Comparison of ENCODE assay signal across 8 cellular contexts in the genomic region with DNA sequence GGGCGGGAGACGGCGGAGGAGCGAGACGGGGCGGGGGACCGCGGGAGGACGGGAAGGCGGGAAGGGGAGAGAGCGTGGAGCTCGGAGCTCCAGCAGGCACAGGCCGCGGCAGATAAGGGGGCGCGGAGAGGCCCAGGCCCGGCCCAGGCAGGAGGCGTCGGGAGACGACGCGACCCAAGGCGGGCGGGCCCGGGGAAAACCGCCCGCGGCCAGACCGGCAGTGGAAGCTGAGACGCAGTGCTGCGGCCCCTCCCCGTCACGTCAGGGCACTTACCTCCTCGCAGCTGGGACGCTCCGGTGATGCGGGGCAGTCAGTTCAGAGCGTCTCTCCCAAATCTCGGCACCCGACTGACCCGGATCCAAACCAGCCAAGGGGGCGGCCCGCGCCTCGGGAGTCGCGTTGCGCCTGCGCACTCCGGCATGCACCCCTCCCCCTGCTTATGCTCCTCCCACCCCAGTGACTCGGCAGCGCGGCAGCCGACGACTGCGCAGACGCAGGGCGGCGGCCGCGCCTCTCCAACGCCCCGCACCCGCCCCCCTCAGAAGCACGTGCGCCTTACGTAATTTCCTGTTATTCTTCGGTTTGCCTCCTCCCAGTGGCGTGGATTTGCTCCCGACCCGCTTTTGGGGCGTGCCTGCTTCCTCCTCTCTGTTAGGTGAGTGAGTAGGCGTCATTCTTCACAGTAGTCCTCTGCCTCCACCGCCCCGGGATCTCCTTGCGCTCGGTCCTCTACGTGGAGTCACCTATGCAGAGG. TPM values are rescaled to one million over a fixed set of nuclear protein-coding genes. Genes with fewer than 3 reads are reported as not detected.
DNase-seq lines count a peak whose midpoint lies in the region; ATAC-seq, FAIRE-seq and TF ChIP-seq lines count a peak whose summit lies in the region.

Gene OSER1, minus strand, starts transcription at position 350 of the 755 bp plus-strand sequence. CDS start 3,814 bp downstream, outside the sequence.

- DNase-seq in D341Med (ENCODE audit: low spot score), result peak; percentile 100
- peak; percentile 96 for DNase-seq in HuH-7 (ENCODE audit: low spot score)
- DNase-seq in activated CD8-positive, alpha-beta memory T cell treated with anti-CD3 and anti-CD28 coated beads, Interleukin-2, amount 50 U/mL, for 48 hours, result peak; percentile 98
- peak; percentile 98 for DNase-seq in endothelial cell of umbilical vein (ENCODE audit: low read depth, low spot score)
- DNase-seq in middle frontal gyrus (ENCODE audit: extremely low spot score, low spot score), result peak; percentile 94
- peak; percentile 94 to 96 for DNase-seq in stimulated activated CD8-positive, alpha-beta memory T cell treated with anti-CD3 and anti-CD28 coated beads, Interleukin-2, amount 100 ng/mL, for 48 hours (ENCODE audit: low read depth in 2 of 2)

- ATAC-seq in GM21515 (IDR thresholded peaks at IDR 0.05; ENCODE audit: unreplicated experiment), result peak; percentile 74

- H3K79me2 ChIP-seq in OCI-LY3 (ENCODE audit: low read length) (peaks cover 60% of the 10 kb centered on the region), endothelial cell of umbilical vein (ENCODE audit: control insufficient read depth, insufficient read depth, low read length) (peaks cover 42% of the 10 kb centered on the region)

- H3K9ac ChIP-seq in OCI-LY3 (ENCODE audit: low read length) (peak within 1 kb of the TSS; percentile 99), endothelial cell of umbilical vein (replicated peaks; ENCODE audit: extremely low read depth, insufficient read depth, low read length) (peak within 1 kb of the TSS; percentile 95)

- TF ChIP-seq CTCF in OCI-LY3 (IDR thresholded peaks at IDR 0.05; ENCODE audit: low read depth, low read length) (no peak), endothelial cell of umbilical vein (IDR thresholded peaks at IDR 0.05; ENCODE audit: extremely low read depth in 1 of 2, insufficient read depth in 1 of 2, low read depth in 1 of 2, low read length in 2 of 2) (no peak)

- H3K36me3 ChIP-seq in OCI-LY3 (replicated peaks; ENCODE audit: low read depth, low read length) (peaks cover 12% of the 10 kb centered on the region), endothelial cell of umbilical vein (ENCODE audit: control insufficient read depth in 2 of 2, extremely low read depth in 1 of 2, insufficient read depth in 2 of 2, low read length in 2 of 2) (peaks cover 0 to 4% of the 10 kb centered on the region in 2 experiments)

- H4K20me1 ChIP-seq in OCI-LY3 (ENCODE audit: insufficient read depth, low read length), result peaks cover 42% of the 10 kb centered on the region
- H4K20me1 ChIP-seq in endothelial cell of umbilical vein (replicated peaks; ENCODE audit: control insufficient read depth, extremely low read depth, insufficient read depth, low read length), result peaks cover 4% of the 10 kb centered on the region

- peak; percentile 94 for FAIRE-seq in endothelial cell of umbilical vein (lab: Jason Lieb, UNC)

- H3K4me2 ChIP-seq in OCI-LY3 (ENCODE audit: low read length), result peak within 1 kb of the TSS; percentile 92
- H3K4me2 ChIP-seq in endothelial cell of umbilical vein (ENCODE audit: insufficient read depth, low read length), result peak within 1 kb of the TSS; percentile 82

- POLR2A ChIA-PET in endothelial cell of umbilical vein (lab: Charles Lee), result interaction anchor here (0.6 kb wide), 1 partner anchor 752 kb away, joined by 3 read pairs; no protein-coding TSS in a partner anchor

- TF ChIP-seq POLR2A in endothelial cell of umbilical vein (IDR thresholded peaks at IDR 0.05; ENCODE audit: low read depth, low read length), result peak; percentile 88

- dilution Hi-C loops in endothelial cell of umbilical vein (cut with MboI; ENCODE audit: extremely low pct_ligation_motif_present, low sequenced_read_pairs), result no loop called here

- H3K9me3 ChIP-seq in OCI-LY3 (ENCODE audit: insufficient read depth, low read length) (no peaks in the 10 kb centered on the region), endothelial cell of umbilical vein (replicated peaks; ENCODE audit: control insufficient read depth, insufficient read depth, low read length) (no peaks in the 10 kb centered on the region)

- H3K9me1 ChIP-seq in endothelial cell of umbilical vein (replicated peaks; ENCODE audit: control insufficient read depth, extremely low read depth, insufficient read depth, low read length), result no peaks in the 10 kb centered on the region

- H3K27me3 ChIP-seq in OCI-LY3 (ENCODE audit: low read depth, low read length), result no peaks in the 10 kb centered on the region
- no peaks in the 10 kb centered on the region for H3K27me3 ChIP-seq in endothelial cell of umbilical vein (ENCODE audit: control insufficient read depth in 2 of 2, insufficient read depth in 2 of 2, low read length in 2 of 2)

- intact Hi-C loops in endothelial cell of umbilical vein (cut with micrococcal nuclease), result loop anchor here (2.0 to 10.0 kb wide), 3 partner anchors 256 to 482 kb away; partner anchors contain the start of gene SERINC3

- H3K27ac ChIP-seq in OCI-LY3 (ENCODE audit: low read length), result peak within 1 kb of the TSS; percentile 81
- peak within 1 kb of the TSS; percentile 87 for H3K27ac ChIP-seq in endothelial cell of umbilical vein (ENCODE audit: insufficient read depth, low read depth, low read length)

- peak within 1 kb of the TSS; percentile 75 for H2AFZ ChIP-seq in OCI-LY3 (ENCODE audit: low read depth, low read length)
- peak within 1 kb of the TSS; percentile 80 for H2AFZ ChIP-seq in endothelial cell of umbilical vein (ENCODE audit: low read depth, low read length)

- CTCF ChIA-PET in endothelial cell of umbilical vein (lab: Charles Lee), result interaction anchor here (1.2 to 1.4 kb wide), 3 partner anchors 20 to 100 kb away, joined by 3 to 7 read pairs (median 4); partner anchors contain the start of gene FITM2

- BruUV-seq in endothelial cell of umbilical vein (replicated peaks; lab: Mats Ljungman, UMichigan), result no TSS peak

- H3K4me1 ChIP-seq in OCI-LY3 (ENCODE audit: low read length) (peaks cover 30% of the 10 kb centered on the region), endothelial cell of umbilical vein (ENCODE audit: control insufficient read depth, extremely low read depth, insufficient read depth, low read length) (peaks cover 27% of the 10 kb centered on the region)

- peak within 1 kb of the TSS; percentile 94 for H3K4me3 ChIP-seq in OCI-LY3 (ENCODE audit: low read length)
- peak within 1 kb of the TSS; percentile 61 to 84 (median 79) for H3K4me3 ChIP-seq in endothelial cell of umbilical vein (replicated peaks in 1 of 3; ENCODE audit: insufficient read depth in 1 of 3, low read depth in 1 of 3, low read length in 3 of 3)

TF ChIP-seq in endothelial cell of umbilical vein, 7 proteins besides CTCF, POLR2A, EP300 and RAD21:
- TF ChIP-seq MAX (IDR thresholded peaks at IDR 0.05; ENCODE audit: insufficient read depth, insufficient read length), result peak; percentile 96
- peak; percentile 51 for TF ChIP-seq JUN (IDR thresholded peaks at IDR 0.05; ENCODE audit: borderline replicate concordance, insufficient read depth, insufficient read length, low read depth)
- peak; percentile 90 for TF ChIP-seq POLR2AphosphoS5 (IDR thresholded peaks at IDR 0.05; ENCODE audit: insufficient read depth, low read depth, low read length)
- no peak for TF ChIP-seq EZH2 (IDR thresholded peaks at IDR 0.05; ENCODE audit: borderline replicate concordance, low read depth, low read length, severe bottlenecking)

RNA-seq across cellular contexts. Expression of gene OSER1, which starts in this region (rescaled TPM):
- 28.8 and 30.8 TPM in 2 replicates for total RNA-seq in endothelial cell of umbilical vein
- polyA plus RNA-seq in endothelial cell of umbilical vein, result 35.8 and 36.0 TPM in 2 replicates
- polyA plus RNA-seq in endothelial cell of umbilical vein (2011; cell fraction: cytosol; rRNA removed), result 42.1 and 42.4 TPM in 2 replicates
- 82.4 and 86.3 TPM in 2 replicates for polyA plus RNA-seq in endothelial cell of umbilical vein (2011; cell fraction: nucleus; rRNA removed)
- 33.0 and 34.6 TPM in 2 replicates for polyA plus RNA-seq in endothelial cell of umbilical vein (2012)
- 32.4 and 39.5 TPM in 2 replicates for polyA minus RNA-seq in endothelial cell of umbilical vein
- polyA minus RNA-seq in endothelial cell of umbilical vein (2011; cell fraction: cytosol; rRNA and poly(A)+ RNA removed), result 20.4 TPM
- polyA minus RNA-seq in endothelial cell of umbilical vein (2011; cell fraction: nucleus; rRNA and poly(A)+ RNA removed), result 19.3 and 27.1 TPM in 2 replicates

Comparison
In these comparisons a context has a peak if more than half of its experiments do, and no peak if none do; other contexts are left out.
1. Peak in every context shown above with its lines: DNase-seq, ATAC-seq, H3K4me3 ChIP-seq and H3K27ac ChIP-seq.